In the genomic region with DNA sequence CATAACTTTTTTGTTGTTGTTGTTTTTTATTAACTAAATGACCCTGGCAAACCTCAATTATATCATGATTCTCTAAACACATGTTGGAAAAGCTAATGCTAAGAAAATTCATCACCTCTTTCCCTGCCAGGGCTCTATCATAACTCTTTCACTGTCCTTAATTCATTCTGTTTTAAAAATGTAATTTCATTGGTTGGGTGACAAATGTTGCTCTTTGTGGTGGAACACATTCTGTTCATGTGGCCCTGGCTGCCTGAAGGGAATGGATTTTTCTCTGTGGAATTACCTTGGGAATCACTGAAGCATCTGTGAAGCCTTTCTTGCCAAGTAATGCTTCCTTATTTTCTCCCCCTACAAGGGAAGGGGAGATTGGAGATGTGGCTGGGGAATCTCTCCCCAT, we compare ENCODE assay signal across 1 cellular context.
TF ChIP-seq lines count a peak whose summit lies in the region.

No MANE protein-coding gene starts in this region.

TF ChIP-seq in neural cell, 6 proteins besides CTCF, POLR2A, EP300 and RAD21 (continued from another document):
- TF ChIP-seq POLR2AphosphoS5 (IDR thresholded peaks at IDR 0.05) (no peak), EZH2 (IDR thresholded peaks at IDR 0.05; ENCODE audit: borderline replicate concordance, insufficient read depth, low read length, poor library complexity, severe bottlenecking) (no peak)
- TF ChIP-seq, protein P1, sequence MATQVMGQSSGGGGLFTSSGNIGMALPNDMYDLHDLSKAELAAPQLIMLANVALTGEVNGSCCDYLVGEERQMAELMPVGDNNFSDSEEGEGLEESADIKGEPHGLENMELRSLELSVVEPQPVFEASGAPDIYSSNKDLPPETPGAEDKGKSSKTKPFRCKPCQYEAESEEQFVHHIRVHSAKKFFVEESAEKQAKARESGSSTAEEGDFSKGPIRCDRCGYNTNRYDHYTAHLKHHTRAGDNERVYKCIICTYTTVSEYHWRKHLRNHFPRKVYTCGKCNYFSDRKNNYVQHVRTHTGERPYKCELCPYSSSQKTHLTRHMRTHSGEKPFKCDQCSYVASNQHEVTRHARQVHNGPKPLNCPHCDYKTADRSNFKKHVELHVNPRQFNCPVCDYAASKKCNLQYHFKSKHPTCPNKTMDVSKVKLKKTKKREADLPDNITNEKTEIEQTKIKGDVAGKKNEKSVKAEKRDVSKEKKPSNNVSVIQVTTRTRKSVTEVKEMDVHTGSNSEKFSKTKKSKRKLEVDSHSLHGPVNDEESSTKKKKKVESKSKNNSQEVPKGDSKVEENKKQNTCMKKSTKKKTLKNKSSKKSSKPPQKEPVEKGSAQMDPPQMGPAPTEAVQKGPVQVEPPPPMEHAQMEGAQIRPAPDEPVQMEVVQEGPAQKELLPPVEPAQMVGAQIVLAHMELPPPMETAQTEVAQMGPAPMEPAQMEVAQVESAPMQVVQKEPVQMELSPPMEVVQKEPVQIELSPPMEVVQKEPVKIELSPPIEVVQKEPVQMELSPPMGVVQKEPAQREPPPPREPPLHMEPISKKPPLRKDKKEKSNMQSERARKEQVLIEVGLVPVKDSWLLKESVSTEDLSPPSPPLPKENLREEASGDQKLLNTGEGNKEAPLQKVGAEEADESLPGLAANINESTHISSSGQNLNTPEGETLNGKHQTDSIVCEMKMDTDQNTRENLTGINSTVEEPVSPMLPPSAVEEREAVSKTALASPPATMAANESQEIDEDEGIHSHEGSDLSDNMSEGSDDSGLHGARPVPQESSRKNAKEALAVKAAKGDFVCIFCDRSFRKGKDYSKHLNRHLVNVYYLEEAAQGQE (IDR thresholded peaks at IDR 0.05; ENCODE audit: borderline replicate concordance), result no peak
